In the genomic region with DNA sequence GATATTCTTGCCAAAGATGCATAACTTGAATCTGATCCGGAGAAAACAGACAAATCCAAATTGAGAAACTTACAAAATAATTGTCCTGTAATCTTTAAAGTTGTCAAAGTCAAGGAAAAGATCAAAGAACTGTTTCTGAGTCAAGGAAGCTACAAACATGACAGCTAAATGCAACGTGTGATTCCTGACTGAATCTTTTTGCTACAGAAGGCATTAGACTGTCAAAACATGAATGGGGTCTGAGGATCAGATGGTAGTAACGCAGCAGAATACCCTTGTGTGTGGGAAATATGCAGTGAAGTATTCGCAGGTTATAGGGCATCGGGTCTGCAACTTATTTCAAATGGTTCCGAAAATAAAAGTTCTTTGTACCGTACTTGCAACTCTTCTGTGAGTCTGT, we compare ENCODE assay signal across 3 cellular contexts.
"Had no signal": no experiment of that assay in that cellular context is flagged by ENCODE, and none has a peak within 500 bp of the region (broad histone marks: within the 10 kb centered on the region; RNA-seq: fewer than 3 reads in every experiment).

No MANE protein-coding gene starts in this region.

- DNase-seq: GDM1, GF-D8 had no signal

- H3K4me3 ChIP-seq: GM12878 had no signal
